ENCODE assay signal across 14 cellular contexts in genomic region chr2:223901311-223901710, GRCh38.
"Had no signal": no experiment of that assay in that cellular context is flagged by ENCODE, and none has a peak within 500 bp of the region (broad histone marks: within the 10 kb centered on the region; RNA-seq: fewer than 3 reads in every experiment).

No MANE protein-coding gene starts in this region.

- H3K4me3 Mint-ChIP-seq: activated naive CD4-positive, alpha-beta T cell treated with anti-CD3 and anti-CD28 coated beads, Interleukin-2, amount 50 U/mL, for 24 hours; immature natural killer cell; natural killer cell had no signal

- H3K9me3 ChIP-seq: gastrocnemius medialis, heart right ventricle, sigmoid colon, thyroid gland had no signal

- ATAC-seq: gastrocnemius medialis, heart right ventricle had no signal

- H3K9me3 Mint-ChIP-seq: activated naive CD4-positive, alpha-beta T cell treated with anti-CD3 and anti-CD28 coated beads, Interleukin-2, amount 50 U/mL, for 24 hours; immature natural killer cell; natural killer cell had no signal

- H3K27me3 ChIP-seq: gastrocnemius medialis, heart right ventricle, sigmoid colon, thyroid gland had no signal

- H3K27ac ChIP-seq: gastrocnemius medialis, heart right ventricle, sigmoid colon, thyroid gland had no signal

- H3K27ac Mint-ChIP-seq: activated naive CD4-positive, alpha-beta T cell treated with anti-CD3 and anti-CD28 coated beads, Interleukin-2, amount 50 U/mL, for 24 hours; natural killer cell had no signal

- FAIRE-seq: astrocyte had no signal

- H3K4me1 ChIP-seq: gastrocnemius medialis, sigmoid colon, thyroid gland had no signal

- H3K27me3 Mint-ChIP-seq: activated naive CD4-positive, alpha-beta T cell treated with anti-CD3 and anti-CD28 coated beads, Interleukin-2, amount 50 U/mL, for 24 hours had no signal

- H3K4me3 ChIP-seq: gastrocnemius medialis, heart right ventricle, sigmoid colon, thyroid gland had no signal

- DNase-seq: effector CD4-positive, alpha-beta T cell; gastrocnemius medialis; heart right ventricle; immature natural killer cell; mesenchymal stem cell; natural killer cell; nucleus accumbens; sigmoid colon; stimulated activated CD4-positive, alpha-beta T cell treated with anti-CD3 and anti-CD28 coated beads, Interleukin-4, amount 100 ng/mL, for 24 hours; stimulated activated naive CD4-positive, alpha-beta T cell; T-helper 9 cell; thyroid gland had no signal
